16 cellular contexts compared by ENCODE assay signal in genomic region chr2:111057721-111058120, GRCh38.
"Had no signal": no experiment of that assay in that cellular context is flagged by ENCODE, and none has a peak within 500 bp of the region (broad histone marks: within the 10 kb centered on the region; RNA-seq: fewer than 3 reads in every experiment).

No MANE protein-coding gene starts in this region.

- H3K36me3 ChIP-seq: colonic mucosa, heart right ventricle, left ventricle myocardium inferior, prostate gland, spleen, suprapubic skin had no signal

- H3K27me3 ChIP-seq: colonic mucosa, suprapubic skin had no signal

- H3K4me3 ChIP-seq: colonic mucosa, heart right ventricle, left ventricle myocardium inferior, prostate gland, suprapubic skin had no signal

- H3K4me3 Mint-ChIP-seq: nephron progenitor cell had no signal

- DNase-seq: activated CD4-positive, alpha-beta T cell treated with anti-CD3 and anti-CD28 coated beads for 48 hours; activated naive CD4-positive, alpha-beta T cell treated with anti-CD3 and anti-CD28 coated beads, Interleukin-2, amount 50 U/mL, for 16 hours; caudate nucleus; colonic mucosa; effector CD4-positive, alpha-beta T cell; foreskin melanocyte; heart right ventricle; left ventricle myocardium inferior; mesenchymal stem cell; nephron progenitor cell; spleen; stimulated activated CD4-positive, alpha-beta T cell treated with anti-CD3 and anti-CD28 coated beads, Interleukin-1b, Interleukin-23, amount 100 ng/mL, for 48 hours; stimulated activated naive CD4-positive, alpha-beta T cell had no signal

- H3K27ac Mint-ChIP-seq: nephron progenitor cell had no signal

- H3K9me3 ChIP-seq: colonic mucosa, prostate gland, suprapubic skin had no signal

- H3K4me1 ChIP-seq: colonic mucosa, prostate gland, suprapubic skin had no signal

- ATAC-seq: heart right ventricle, sciatic nerve had no signal

- H3K27ac ChIP-seq: colonic mucosa, heart right ventricle, left ventricle myocardium inferior, prostate gland, suprapubic skin had no signal
